17 cellular contexts compared by ENCODE assay signal in the genomic region with DNA sequence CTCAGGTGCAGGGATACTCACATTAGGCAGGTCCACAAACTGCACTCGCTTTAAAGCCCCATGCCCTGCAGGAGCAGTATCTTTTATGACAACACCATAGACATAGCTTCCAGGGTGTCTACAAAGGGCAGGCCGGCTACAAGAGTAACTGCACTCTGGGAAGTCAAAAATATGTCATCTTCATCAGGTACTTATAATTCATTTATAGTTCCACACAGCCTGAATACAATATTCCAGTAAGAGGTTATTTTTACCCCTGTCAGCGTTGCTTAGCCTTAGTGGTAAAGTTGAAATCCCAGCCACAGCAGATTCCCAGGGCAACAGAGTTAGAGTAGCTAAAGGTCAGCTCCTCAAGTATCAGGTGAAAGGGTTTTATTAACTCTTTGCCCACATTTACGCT.
DNase-seq lines count a peak whose midpoint lies in the region; ATAC-seq and TF ChIP-seq lines count a peak whose summit lies in the region.
"Had no signal": no experiment of that assay in that cellular context is flagged by ENCODE, and none has a peak within 500 bp of the region (broad histone marks: within the 10 kb centered on the region; RNA-seq: fewer than 3 reads in every experiment).

No MANE protein-coding gene starts in this region.

- no peak overlapping the region for H3K4me3 Mint-ChIP-seq in chondrocyte (ENCODE audit: unreplicated experiment)
- H3K4me3 Mint-ChIP-seq: B cell; CD8-positive, alpha-beta T cell; H9 had no signal

- DNase-seq in left ventricle myocardium superior (no peak), left cardiac atrium (no peak), chondrocyte (ENCODE audit: low spot score) (no peak), sigmoid colon (no peak), cerebellar nuclear complex (lab: John Stamatoyannopoulos, UW) (no peak)
- no peak for DNase-seq in stimulated activated CD4-positive, alpha-beta T cell treated with anti-CD3 and anti-CD28 coated beads, Interleukin-2, amount 100 ng/mL, for 24 hours
- DNase-seq: Calu3, DMS79 treated with DMSO at 0.1 percent for 48 hours, EL, H9, IMR-90 had no signal

- peak overlapping the region; percentile 43 for H3K27ac Mint-ChIP-seq in chondrocyte (ENCODE audit: unreplicated experiment)
- H3K27ac Mint-ChIP-seq: B cell; CD8-positive, alpha-beta T cell; H9 had no signal

- no peaks in the 10 kb centered on the region for H3K27me3 Mint-ChIP-seq in chondrocyte (ENCODE audit: low read depth)

- no peaks in the 10 kb centered on the region for H3K9me3 ChIP-seq in sigmoid colon

- H3K27me3 ChIP-seq in sigmoid colon, result no peaks in the 10 kb centered on the region
- H3K27me3 ChIP-seq: BLaER1 treated with 17β-estradiol and CSF1 and Interleukin-3, amounts not matched to agents 10 nM and 100 nM had no signal

- no peak overlapping the region for H3K4me3 ChIP-seq in sigmoid colon
- H3K4me3 ChIP-seq: BLaER1 treated with 17β-estradiol and CSF1 and Interleukin-3, amounts not matched to agents 10 nM and 100 nM; GM12878 had no signal

- H3K4me1 ChIP-seq in sigmoid colon, result peaks cover 0 to 33% (median 21%) of the 10 kb centered on the region in 4 donors
- H3K4me1 ChIP-seq: BLaER1 treated with 17β-estradiol and CSF1 and Interleukin-3, amounts not matched to agents 10 nM and 100 nM had no signal

- intact Hi-C loops in left ventricle myocardium superior (cut with micrococcal nuclease) (no loop called here), left cardiac atrium (cut with DNase I) (no loop called here), sigmoid colon (cut with DNase I) (no loop called here)

- TF ChIP-seq CTCF in chondrocyte (IDR thresholded peaks at IDR 0.05) (no peak), sigmoid colon (IDR thresholded peaks at IDR 0.05) (no peak)

- ATAC-seq in left ventricle myocardium superior (peak; percentile 20), left cardiac atrium (no peak), HG03460 (IDR thresholded peaks at IDR 0.05; ENCODE audit: unreplicated experiment) (no peak)
- ATAC-seq: CD8-positive, alpha-beta T cell; GM12878 had no signal

- TF ChIP-seq EP300 in sigmoid colon (IDR thresholded peaks at IDR 0.05), result no peak

- peaks cover 0 to 25% (median 10%) of the 10 kb centered on the region in 4 donors for H3K36me3 ChIP-seq in sigmoid colon
- H3K36me3 ChIP-seq: BLaER1 treated with 17β-estradiol and CSF1 and Interleukin-3, amounts not matched to agents 10 nM and 100 nM had no signal

- no peak for TF ChIP-seq POLR2A in sigmoid colon (IDR thresholded peaks at IDR 0.05)

- peaks cover 67% of the 10 kb centered on the region for H3K4me1 Mint-ChIP-seq in chondrocyte (ENCODE audit: low read depth)
- H3K4me1 Mint-ChIP-seq: B cell, H9 had no signal

- H3K36me3 Mint-ChIP-seq in chondrocyte (ENCODE audit: low read depth), result peaks cover 19% of the 10 kb centered on the region

- peak overlapping the region in 3 of 4 donors; percentile 17 to 71 (median 65) for H3K27ac ChIP-seq in sigmoid colon
- H3K27ac ChIP-seq: BLaER1 treated with 17β-estradiol and CSF1 and Interleukin-3, amounts not matched to agents 10 nM and 100 nM; HL-60 had no signal

- 92 to 94% methylated on average over 4 of the region's 4 CpGs for WGBS in sigmoid colon, 2 donors

- no peaks in the 10 kb centered on the region for H3K9me3 Mint-ChIP-seq in chondrocyte (ENCODE audit: low read depth)
- H3K9me3 Mint-ChIP-seq: CD8-positive, alpha-beta T cell; H9 had no signal
